ENCODE assay signal across 15 cellular contexts in the genomic region with DNA sequence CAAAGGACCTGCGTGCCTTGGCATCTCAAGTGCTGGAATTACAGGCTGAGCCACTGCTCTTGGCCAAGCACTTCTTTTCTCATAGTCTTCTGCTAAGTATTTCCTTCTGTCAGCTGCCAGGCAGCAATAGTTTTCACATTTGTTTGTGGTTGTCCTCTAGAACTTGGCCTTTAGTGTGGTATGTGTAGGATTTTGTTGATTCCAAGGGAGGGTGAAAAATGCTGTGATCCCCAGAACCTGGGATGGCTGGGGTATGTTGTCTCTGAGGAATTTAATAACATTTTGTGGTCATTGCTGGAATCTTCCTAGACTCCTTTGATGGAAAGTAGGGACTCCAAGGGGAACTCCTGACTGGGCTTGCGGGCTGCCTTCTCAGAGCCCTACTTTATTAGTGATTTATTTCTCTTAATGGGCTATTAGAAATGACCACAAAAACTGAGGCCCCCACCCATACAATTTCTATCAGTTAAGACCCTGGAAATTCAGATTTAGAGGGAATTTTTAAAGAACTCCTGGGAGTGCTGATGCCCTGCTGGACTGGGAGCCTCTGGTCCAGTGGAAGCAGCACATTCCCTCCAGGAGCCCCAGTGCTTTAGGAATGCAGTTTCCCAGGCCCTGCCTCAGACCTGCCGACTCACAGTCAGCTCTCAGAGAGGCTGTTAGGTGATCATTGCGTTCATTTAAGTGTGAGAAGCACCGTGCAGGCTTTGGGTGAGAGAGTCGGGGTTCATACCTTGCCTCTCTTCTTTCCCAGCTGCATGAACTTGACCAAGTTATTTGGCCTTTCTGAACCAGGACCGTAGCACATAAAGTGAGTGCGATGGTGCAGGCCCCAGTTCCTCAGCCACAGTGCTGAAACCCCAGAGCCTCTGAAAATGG. TPM values are rescaled to one million over a fixed set of nuclear protein-coding genes. Genes with fewer than 3 reads are reported as not detected.
DNase-seq lines count a peak whose midpoint lies in the region; ATAC-seq and TF ChIP-seq lines count a peak whose summit lies in the region.
"Had no signal": no experiment of that assay in that cellular context is flagged by ENCODE, and none has a peak within 500 bp of the region (broad histone marks: within the 10 kb centered on the region; RNA-seq: fewer than 3 reads in every experiment).

No MANE protein-coding gene starts in this region.

- no peaks in the 10 kb centered on the region for H3K9me3 Mint-ChIP-seq in activated naive CD4-positive, alpha-beta T cell treated with anti-CD3 and anti-CD28 coated beads for 36 hours
- H3K9me3 Mint-ChIP-seq in stimulated activated memory B cell treated with anti-CD40 and anti-IgM and Interleukin-4, amounts not matched to agents 10 μg/mL and 1 μg/mL and 100 μg/mL, for 72 hours = no peaks in the 10 kb centered on the region

- intact Hi-C loops in activated naive CD4-positive, alpha-beta T cell treated with anti-CD3 and anti-CD28 coated beads for 36 hours (cut with micrococcal nuclease) = loop anchor here (10.0 kb wide), 1 partner anchor 985 kb away; no protein-coding TSS in a partner anchor
- intact Hi-C loops in left cardiac atrium (cut with DNase I) = no loop called here

- H3K27ac Mint-ChIP-seq in activated naive CD4-positive, alpha-beta T cell treated with anti-CD3 and anti-CD28 coated beads for 36 hours = peak overlapping the region; percentile 19
- H3K27ac Mint-ChIP-seq in stimulated activated memory B cell treated with anti-CD40 and anti-IgM and Interleukin-4, amounts not matched to agents 10 μg/mL and 1 μg/mL and 100 μg/mL, for 72 hours = peak overlapping the region; percentile 82

- CTCF ChIA-PET in activated naive CD4-positive, alpha-beta T cell treated with anti-CD3 and anti-CD28 coated beads for 36 hours (lab: Charles Lee) = no interaction called here

- H3K27me3 ChIP-seq in SJCRH30 = no peaks in the 10 kb centered on the region
- H3K27me3 ChIP-seq: vagina had no signal

- H3K4me3 ChIP-seq in SJCRH30 = no peak overlapping the region
- H3K4me3 ChIP-seq in fibroblast of mammary gland (ENCODE audit: control insufficient read depth, low read depth, low read length) = no peak overlapping the region
- H3K4me3 ChIP-seq: vagina had no signal

- no peaks in the 10 kb centered on the region for H3K9me3 ChIP-seq in SJCRH30 (replicated peaks)
- H3K9me3 ChIP-seq: vagina had no signal

- no peaks in the 10 kb centered on the region for H3K36me3 ChIP-seq in SJCRH30
- H3K36me3 ChIP-seq: vagina had no signal

- H3K4me3 Mint-ChIP-seq in activated naive CD4-positive, alpha-beta T cell treated with anti-CD3 and anti-CD28 coated beads for 36 hours = no peak overlapping the region
- peak overlapping the region; percentile 11 for H3K4me3 Mint-ChIP-seq in stimulated activated memory B cell treated with anti-CD40 and anti-IgM and Interleukin-4, amounts not matched to agents 10 μg/mL and 1 μg/mL and 100 μg/mL, for 72 hours

- no peaks in the 10 kb centered on the region for H3K27me3 Mint-ChIP-seq in activated naive CD4-positive, alpha-beta T cell treated with anti-CD3 and anti-CD28 coated beads for 36 hours (ENCODE audit: low read depth)
- no peaks in the 10 kb centered on the region for H3K27me3 Mint-ChIP-seq in stimulated activated memory B cell treated with anti-CD40 and anti-IgM and Interleukin-4, amounts not matched to agents 10 μg/mL and 1 μg/mL and 100 μg/mL, for 72 hours

- no peak for TF ChIP-seq CTCF in fibroblast of mammary gland (conservative IDR thresholded peaks at IDR 0.05; ENCODE audit: control insufficient read depth, insufficient read depth, low read depth, low read length)

- DNase-seq in activated naive CD4-positive, alpha-beta T cell treated with anti-CD3 and anti-CD28 coated beads for 36 hours = no peak
- no peak for DNase-seq in activated naive CD4-positive, alpha-beta T cell treated with anti-CD3 and anti-CD28 coated beads, Interleukin-2, amount 50 U/mL, for 16 hours
- peak; percentile 28 to 35 for DNase-seq in SJCRH30
- peak; percentile 83 for DNase-seq in fibroblast of mammary gland (ENCODE audit: low read depth)
- DNase-seq in left cardiac atrium = no peak
- no peak for DNase-seq in DMS114 treated with DMSO at 0.1 percent for 48 hours (lab: John Stamatoyannopoulos, UW; ENCODE audit: unreplicated experiment)
- DNase-seq: activated gamma-delta T cell treated with Interleukin-2 at 50 U/mL for 16 hours, Kasumi-1, left ventricle myocardium superior, NCI-H69 had no signal

- peaks cover 65% of the 10 kb centered on the region for H3K4me1 Mint-ChIP-seq in activated naive CD4-positive, alpha-beta T cell treated with anti-CD3 and anti-CD28 coated beads for 36 hours (ENCODE audit: low read depth)
- peaks cover 68% of the 10 kb centered on the region for H3K4me1 Mint-ChIP-seq in stimulated activated memory B cell treated with anti-CD40 and anti-IgM and Interleukin-4, amounts not matched to agents 10 μg/mL and 1 μg/mL and 100 μg/mL, for 72 hours

- no peaks in the 10 kb centered on the region for H3K4me1 ChIP-seq in SJCRH30

- no peak for ATAC-seq in stimulated activated memory B cell treated with anti-CD40 and anti-IgM and Interleukin-4, amounts not matched to agents 10 μg/mL and 1 μg/mL and 100 μg/mL, for 72 hours
- no peak for ATAC-seq in left cardiac atrium
- no peak for ATAC-seq in GM18498 (IDR thresholded peaks at IDR 0.05; ENCODE audit: unreplicated experiment)
- ATAC-seq: left ventricle myocardium superior had no signal

- no peak overlapping the region for H3K27ac ChIP-seq in SJCRH30
- H3K27ac ChIP-seq: C4-2B, epithelial cell of prostate, vagina had no signal

- H3K36me3 Mint-ChIP-seq in activated naive CD4-positive, alpha-beta T cell treated with anti-CD3 and anti-CD28 coated beads for 36 hours (ENCODE audit: low read depth) = peaks cover 26% of the 10 kb centered on the region
- H3K36me3 Mint-ChIP-seq in stimulated activated memory B cell treated with anti-CD40 and anti-IgM and Interleukin-4, amounts not matched to agents 10 μg/mL and 1 μg/mL and 100 μg/mL, for 72 hours = peaks cover 6% of the 10 kb centered on the region

RNA-seq across cellular contexts. Expression of a gene that starts 22.7 kb away (rescaled TPM):
- total RNA-seq in activated naive CD4-positive, alpha-beta T cell treated with anti-CD3 and anti-CD28 coated beads for 36 hours = 10 to 100 TPM; 74.4 to 76.8 TPM
- total RNA-seq in SJCRH30 (2014; rRNA removed; shearing (Covaris generic)) = 14.0 and 14.6 TPM in 2 replicates
- 10 to 100 TPM; 12.2 to 15.7 TPM for total RNA-seq in left cardiac atrium

Comparison
In these comparisons a context has a peak if more than half of its experiments do, and no peak if none do; other contexts are left out.
1. DNase-seq: peak in SJCRH30 (2 of 2) and fibroblast of mammary gland (single experiment); none in activated naive CD4-positive, alpha-beta T cell treated with anti-CD3 and anti-CD28 coated beads for 36 hours (single experiment), activated naive CD4-positive, alpha-beta T cell treated with anti-CD3 and anti-CD28 coated beads, Interleukin-2, amount 50 U/mL, for 16 hours (single experiment), left cardiac atrium (single experiment) and DMS114 treated with DMSO at 0.1 percent for 48 hours (single experiment).